16 cellular contexts compared by ENCODE assay signal in genomic region chr19:40586611-40587010, GRCh38. TPM values are rescaled to one million over a fixed set of nuclear protein-coding genes. Genes with fewer than 3 reads are reported as not detected.
DNase-seq lines count a peak whose midpoint lies in the region; ATAC-seq lines count a peak whose summit lies in the region.
"Had no signal": no experiment of that assay in that cellular context is flagged by ENCODE, and none has a peak within 500 bp of the region (broad histone marks: within the 10 kb centered on the region; RNA-seq: fewer than 3 reads in every experiment).

No MANE protein-coding gene starts in this region.

- no peak overlapping the region for H3K4ac ChIP-seq in neuronal stem cell (ENCODE audit: low read length)

- H3K36me3 ChIP-seq in BLaER1 treated with 17β-estradiol and CSF1 and Interleukin-3, amounts not matched to agents 10 nM and 100 nM, result peaks cover 75 to 96% (median 89%) of the 10 kb centered on the region in 11 experiments
- H3K36me3 ChIP-seq in neuronal stem cell (replicated peaks in 1 of 2; ENCODE audit: control insufficient read depth in 2 of 2, insufficient read depth in 2 of 2, low read length in 2 of 2), result peaks cover 10 to 51% of the 10 kb centered on the region in 2 donors

- H2AFZ ChIP-seq in neuronal stem cell (ENCODE audit: low read length), result no peak overlapping the region

- no peak overlapping the region for H2BK12ac ChIP-seq in neuronal stem cell (ENCODE audit: low read length)

- peaks cover 63% of the 10 kb centered on the region for H3K36me3 Mint-ChIP-seq in activated CD4-positive, alpha-beta T cell treated with anti-CD3 and anti-CD28 coated beads, Interleukin-2, amount 10 ng/mL, durations not matched to agents 24 days and 14 days (ENCODE audit: low read depth)
- H3K36me3 Mint-ChIP-seq in activated T-helper 17 cell treated with anti-CD3 and anti-CD28 coated beads, Interleukin-2, amount 50 U/mL, for 72 hours (ENCODE audit: low read depth), result peaks cover 70% of the 10 kb centered on the region

- H3K27me3 Mint-ChIP-seq in activated CD4-positive, alpha-beta T cell treated with anti-CD3 and anti-CD28 coated beads, Interleukin-2, amount 10 ng/mL, durations not matched to agents 24 days and 14 days, result no peaks in the 10 kb centered on the region
- H3K27me3 Mint-ChIP-seq in activated T-helper 17 cell treated with anti-CD3 and anti-CD28 coated beads, Interleukin-2, amount 50 U/mL, for 72 hours, result no peaks in the 10 kb centered on the region

- ATAC-seq in activated T-helper 17 cell treated with anti-CD3 and anti-CD28 coated beads, Interleukin-2, amount 50 U/mL, for 72 hours (replicated peaks), result no peak

- H3K27ac Mint-ChIP-seq in activated CD4-positive, alpha-beta T cell treated with anti-CD3 and anti-CD28 coated beads, Interleukin-2, amount 10 ng/mL, durations not matched to agents 24 days and 14 days, result peak overlapping the region; percentile 78
- peak overlapping the region; percentile 66 for H3K27ac Mint-ChIP-seq in activated T-helper 17 cell treated with anti-CD3 and anti-CD28 coated beads, Interleukin-2, amount 50 U/mL, for 72 hours

- peaks cover 45 to 79% (median 65%) of the 10 kb centered on the region in 10 experiments for H3K4me1 ChIP-seq in BLaER1 treated with 17β-estradiol and CSF1 and Interleukin-3, amounts not matched to agents 10 nM and 100 nM
- peaks cover 12 to 14% of the 10 kb centered on the region in 2 donors for H3K4me1 ChIP-seq in neuronal stem cell (ENCODE audit: control insufficient read depth in 2 of 2, insufficient read depth in 1 of 2, low read depth in 1 of 2, low read length in 2 of 2)

- peak overlapping the region; percentile 17 for H3K18ac ChIP-seq in neuronal stem cell (ENCODE audit: low read length)

- no peaks in the 10 kb centered on the region for H3K9me3 Mint-ChIP-seq in activated CD4-positive, alpha-beta T cell treated with anti-CD3 and anti-CD28 coated beads, Interleukin-2, amount 10 ng/mL, durations not matched to agents 24 days and 14 days
- H3K9me3 Mint-ChIP-seq in activated T-helper 17 cell treated with anti-CD3 and anti-CD28 coated beads, Interleukin-2, amount 50 U/mL, for 72 hours, result no peaks in the 10 kb centered on the region

- peaks cover 21% of the 10 kb centered on the region for H3K4me1 Mint-ChIP-seq in activated CD4-positive, alpha-beta T cell treated with anti-CD3 and anti-CD28 coated beads, Interleukin-2, amount 10 ng/mL, durations not matched to agents 24 days and 14 days
- H3K4me1 Mint-ChIP-seq in activated T-helper 17 cell treated with anti-CD3 and anti-CD28 coated beads, Interleukin-2, amount 50 U/mL, for 72 hours, result peaks cover 9% of the 10 kb centered on the region

- no peak overlapping the region for H2AK5ac ChIP-seq in neuronal stem cell (ENCODE audit: low read depth, low read length)

- intact Hi-C loops in activated CD4-positive, alpha-beta T cell treated with anti-CD3 and anti-CD28 coated beads, Interleukin-2, amount 10 ng/mL, durations not matched to agents 24 days and 14 days (cut with micrococcal nuclease), result no loop called here

- H3K23ac ChIP-seq in neuronal stem cell (ENCODE audit: low read depth, low read length, poor library complexity), result no peak overlapping the region

- H2BK5ac ChIP-seq in neuronal stem cell (ENCODE audit: low read length), result no peak overlapping the region

- no peak overlapping the region for H4K8ac ChIP-seq in neuronal stem cell (ENCODE audit: low read depth, low read length)

- peaks cover 0 to 28% (median 4%) of the 10 kb centered on the region in 11 experiments; a peak in 9 of 22 replicates for H4K20me1 ChIP-seq in BLaER1 treated with 17β-estradiol and CSF1 and Interleukin-3, amounts not matched to agents 10 nM and 100 nM
- H4K20me1 ChIP-seq: BLaER1 had no signal

- H3K27ac ChIP-seq in BLaER1 treated with 17β-estradiol and CSF1 and Interleukin-3, amounts not matched to agents 10 nM and 100 nM, result peak overlapping the region in 9 of 11 experiments; percentile 69 to 97 (median 90); a peak in 17 of 22 replicates
- no peak overlapping the region for H3K27ac ChIP-seq in neuronal stem cell (replicated peaks; ENCODE audit: low read length)
- H3K27ac ChIP-seq: BLaER1 had no signal

- peak overlapping the region in 9 of 11 experiments; percentile 7 to 85 (median 54); a peak in 11 of 22 replicates for H3K9ac ChIP-seq in BLaER1 treated with 17β-estradiol and CSF1 and Interleukin-3, amounts not matched to agents 10 nM and 100 nM
- peak overlapping the region; percentile 21 for H3K9ac ChIP-seq in neuronal stem cell (ENCODE audit: low read depth, low read length, poor library complexity)
- H3K9ac ChIP-seq: BLaER1 had no signal

- no peaks in the 10 kb centered on the region for H3K79me1 ChIP-seq in neuronal stem cell (ENCODE audit: low read depth, low read length)

- H3K9me3 ChIP-seq in BLaER1 treated with 17β-estradiol and CSF1 and Interleukin-3, amounts not matched to agents 10 nM and 100 nM (replicated peaks in 1 of 11), result no peaks in the 10 kb centered on the region
- H3K9me3 ChIP-seq in neuronal stem cell (replicated peaks in 1 of 2; ENCODE audit: control insufficient read depth in 2 of 2, insufficient read depth in 1 of 2, low read depth in 1 of 2, low read length in 2 of 2), result no peaks in the 10 kb centered on the region
- H3K9me3 ChIP-seq: BLaER1 had no signal

- no peak for DNase-seq in activated CD4-positive, alpha-beta T cell treated with anti-CD3 and anti-CD28 coated beads, Interleukin-2, amount 10 ng/mL, durations not matched to agents 24 days and 14 days
- no peak for DNase-seq in activated CD4-positive, alpha-beta T cell treated with anti-CD3 and anti-CD28 coated beads for 48 hours
- no peak for DNase-seq in neuronal stem cell (ENCODE audit: low spot score)
- no peak for DNase-seq in NCI-H524 treated with DMSO at 0.1 percent for 48 hours (lab: John Stamatoyannopoulos, UW)
- DNase-seq in CD1c-positive myeloid dendritic cell (ENCODE audit: extremely low spot score), result no peak
- no peak for DNase-seq in stimulated activated naive CD4-positive, alpha-beta T cell (lab: John Stamatoyannopoulos, UW)
- DNase-seq: DMS153, GOT3, KBM-7, NCI-H1417 treated with DMSO at 0.1 percent for 48 hours, NCI-H1930, NCI-H446, NCI-H748 treated with DMSO at 0.1 percent for 48 hours had no signal

- no peaks in the 10 kb centered on the region for H3K27me3 ChIP-seq in BLaER1 treated with 17β-estradiol and CSF1 and Interleukin-3, amounts not matched to agents 10 nM and 100 nM
- no peaks in the 10 kb centered on the region for H3K27me3 ChIP-seq in neuronal stem cell (ENCODE audit: control insufficient read depth in 3 of 3, insufficient read depth in 3 of 3, low read depth in 1 of 3, low read length in 3 of 3)
- H3K27me3 ChIP-seq: BLaER1 had no signal

- H2BK15ac ChIP-seq in neuronal stem cell (ENCODE audit: low read length), result no peak overlapping the region

- WGBS in neuronal stem cell (ENCODE audit: extremely low coverage in 2 of 2, insufficient read length in 2 of 2, insufficient replicate concordance in 1 of 2), 2 donors, result no CpG with 5 or more reads among the region's 14 CpGs

- H3K4me2 ChIP-seq in BLaER1 treated with 17β-estradiol and CSF1 and Interleukin-3, amounts not matched to agents 10 nM and 100 nM, result peak overlapping the region in 8 of 11 experiments; percentile 91 to 99 (median 97); a peak in 15 of 22 replicates
- H3K4me2 ChIP-seq in neuronal stem cell (ENCODE audit: insufficient read depth, low read length, poor library complexity, severe bottlenecking), result no peak overlapping the region
- H3K4me2 ChIP-seq: BLaER1 had no signal

- H2BK120ac ChIP-seq in neuronal stem cell (ENCODE audit: low read depth, low read length), result no peak overlapping the region

- no peak overlapping the region for H4K91ac ChIP-seq in neuronal stem cell (ENCODE audit: low read depth, low read length, poor library complexity)

- H3K14ac ChIP-seq in neuronal stem cell (ENCODE audit: low read length), result peak overlapping the region; percentile 94

- peak overlapping the region in 1 of 10 experiments; percentile 51; a peak in 1 of 20 replicates for H3K4me3 ChIP-seq in BLaER1 treated with 17β-estradiol and CSF1 and Interleukin-3, amounts not matched to agents 10 nM and 100 nM
- H3K4me3 ChIP-seq in neuronal stem cell (ENCODE audit: low read length in 2 of 2), result no peak overlapping the region
- H3K4me3 ChIP-seq: BLaER1 had no signal

- H3K4me3 Mint-ChIP-seq in activated CD4-positive, alpha-beta T cell treated with anti-CD3 and anti-CD28 coated beads, Interleukin-2, amount 10 ng/mL, durations not matched to agents 24 days and 14 days, result peak overlapping the region; percentile 44
- no peak overlapping the region for H3K4me3 Mint-ChIP-seq in activated T-helper 17 cell treated with anti-CD3 and anti-CD28 coated beads, Interleukin-2, amount 50 U/mL, for 72 hours

RNA-seq across cellular contexts. Expression of gene SHKBP1, which starts 9.9 kb away (rescaled TPM):
- 111 and 113 TPM in 2 replicates for total RNA-seq in activated CD4-positive, alpha-beta T cell treated with anti-CD3 and anti-CD28 coated beads, Interleukin-2, amount 10 ng/mL, durations not matched to agents 24 days and 14 days
- total RNA-seq in activated T-helper 17 cell treated with anti-CD3 and anti-CD28 coated beads, Interleukin-2, amount 50 U/mL, for 72 hours, result 100 to 1,000 TPM; 113 to 126 TPM
- 71.5 TPM for polyA plus RNA-seq in neuronal stem cell (2013, experiment 1 of 2)
- 74.4 TPM for polyA plus RNA-seq in neuronal stem cell (2013, experiment 2 of 2)

RNA-seq across cellular contexts. Expression of gene LTBP4, which starts 14.6 kb away (rescaled TPM):
- 123 and 126 TPM in 2 replicates for total RNA-seq in activated CD4-positive, alpha-beta T cell treated with anti-CD3 and anti-CD28 coated beads, Interleukin-2, amount 10 ng/mL, durations not matched to agents 24 days and 14 days
- total RNA-seq in activated T-helper 17 cell treated with anti-CD3 and anti-CD28 coated beads, Interleukin-2, amount 50 U/mL, for 72 hours, result 100 to 1,000 TPM; 117 to 331 TPM
- polyA plus RNA-seq in neuronal stem cell (2013, experiment 1 of 2), result 83.2 TPM
- 84.5 TPM for polyA plus RNA-seq in neuronal stem cell (2013, experiment 2 of 2)
